In genomic region chr13:111204438-111205177, GRCh38 we compare ENCODE assay signal across 9 cellular contexts.
DNase-seq lines count a peak whose midpoint lies in the region; ATAC-seq, FAIRE-seq and TF ChIP-seq lines count a peak whose summit lies in the region.
"Had no signal": no experiment of that assay in that cellular context is flagged by ENCODE, and none has a peak within 500 bp of the region (broad histone marks: within the 10 kb centered on the region; RNA-seq: fewer than 3 reads in every experiment).

No MANE protein-coding gene starts in this region.

- BruUV-seq in K562 (replicated peaks; lab: Mats Ljungman, UMichigan) = no TSS peak

- CTCF ChIA-PET in K562 (lab: Yijun Ruan, JAX; ENCODE audit: low intra/inter-chr PET ratio) = interaction anchor here (0.6 kb wide), 1 partner anchor 22 kb away, joined by 3 read pairs; no protein-coding TSS in a partner anchor

- no peak for TF ChIP-seq RAD21 in K562 (CRISPR knock-in tag; conservative IDR thresholded peaks at IDR 0.05 in 1 of 2, IDR thresholded peaks at IDR 0.05 in 1 of 2)

- no peak for TF ChIP-seq EP300 in K562 (IDR thresholded peaks at IDR 0.05; ENCODE audit: low read length)
- TF ChIP-seq EP300 in suprapubic skin (IDR thresholded peaks at IDR 0.05) = no peak

- TF ChIP-seq CTCF in K562 (IDR thresholded peaks at IDR 0.05 in 2 of 3, conservative IDR thresholded peaks at IDR 0.05 in 1 of 3; ENCODE audit: insufficient read depth in 2 of 3, low read depth in 1 of 3, low read length in 3 of 3) (no peak), suprapubic skin (IDR thresholded peaks at IDR 0.05) (no peak)

- WGBS in K562 (ENCODE audit: insufficient coverage, low coverage, missing lambda C conversion rate) = 47% methylated on average over 6 of the region's 16 CpGs
- WGBS in suprapubic skin = 22% methylated on average over 16 of the region's 16 CpGs

- H3K27me3 ChIP-seq in K562 (ENCODE audit: control insufficient read depth in 2 of 2, insufficient read depth in 2 of 2, low read length in 2 of 2) (no peaks in the 10 kb centered on the region), suprapubic skin (no peaks in the 10 kb centered on the region)

- H3K36me3 ChIP-seq in K562 (ENCODE audit: control insufficient read depth, insufficient read depth, low read length) = no peaks in the 10 kb centered on the region
- peaks cover 5% of the 10 kb centered on the region for H3K36me3 ChIP-seq in suprapubic skin

- H2AFZ ChIP-seq in K562 (ENCODE audit: low read depth, low read length) = no peak overlapping the region

- no peak overlapping the region for H3K27ac ChIP-seq in K562 (ENCODE audit: extremely low read depth, low read depth, low read length)
- peak overlapping the region; percentile 35 for H3K27ac ChIP-seq in suprapubic skin

- no peaks in the 10 kb centered on the region for H3K9me1 ChIP-seq in K562 (ENCODE audit: control insufficient read depth, insufficient read depth, low read length)

- peaks cover 35% of the 10 kb centered on the region for H3K79me2 ChIP-seq in K562 (ENCODE audit: control insufficient read depth, insufficient read depth, low read length)

- TF ChIP-seq POLR2A in K562 (conservative IDR thresholded peaks at IDR 0.05) (no peak), suprapubic skin (IDR thresholded peaks at IDR 0.05) (no peak)

- H4K20me1 ChIP-seq in K562 (replicated peaks; ENCODE audit: control insufficient read depth, insufficient read depth, low read length) = peaks cover 14% of the 10 kb centered on the region

- DNase-seq in NCI-H2029 (lab: John Stamatoyannopoulos, UW) (peak; percentile 12), NCI-H2029 treated with DMSO at 0.1 percent for 48 hours (lab: John Stamatoyannopoulos, UW) (no peak), K562 (ENCODE audit: extremely low read depth in 1 of 4, low spot score in 3 of 4) (peak in 2 of 4 experiments; percentile 14 to 19), islet precursor cell (peak; percentile 80), suprapubic skin (ENCODE audit: low spot score in 2 of 2) (no peak), globus pallidus (ENCODE audit: low spot score) (no peak), HK-2 (ENCODE audit: unreplicated experiment) (no peak), SW 1271 (lab: John Stamatoyannopoulos, UW) (no peak)

- H3K9ac ChIP-seq in K562 (ENCODE audit: insufficient read depth in 1 of 2, low read depth in 2 of 2, low read length in 2 of 2) = 0 out of 4 replicates have a peak overlapping the region, but pooled peaks of 1 of the 2 experiments have one; percentile 76

- no peak overlapping the region; the same call in 1 of the 2 replicates for H3K4me2 ChIP-seq in K562 (ENCODE audit: insufficient read depth, low read length)

- ATAC-seq in K562 = peak; percentile 46; the same call in 2 of the 3 replicates

- H3K4me3 ChIP-seq in K562 = no peak overlapping the region
- H3K4me3 ChIP-seq in suprapubic skin = peak overlapping the region; percentile 13

- H3K4me1 ChIP-seq in K562 (replicated peaks in 1 of 2; ENCODE audit: control insufficient read depth in 2 of 2, insufficient read depth in 2 of 2, low read length in 2 of 2) = peaks cover 2 to 5% of the 10 kb centered on the region in 2 experiments; a peak in 2 of 5 replicates
- peaks cover 35% of the 10 kb centered on the region for H3K4me1 ChIP-seq in suprapubic skin

- FAIRE-seq in K562 (lab: Jason Lieb, UNC) = no peak
- FAIRE-seq: islet of Langerhans had no signal

- POLR2A ChIA-PET in K562 (lab: Yijun Ruan, JAX) = interaction anchor here (0.7 kb wide), 1 partner anchor 311 kb away, joined by 3 read pairs; no protein-coding TSS in a partner anchor

- in situ Hi-C loops in K562 (cut with MboI) = no loop called here

- H3K9me3 ChIP-seq in K562 (replicated peaks; ENCODE audit: control insufficient read depth, insufficient read depth, low read depth, low read length) = no peaks in the 10 kb centered on the region
- no peaks in the 10 kb centered on the region for H3K9me3 ChIP-seq in suprapubic skin

- intact Hi-C loops in K562 (cut with micrococcal nuclease) = no loop called here

TF ChIP-seq in K562, 482 proteins besides CTCF, POLR2A, EP300 and RAD21:
- TF ChIP-seq ATF2 (CRISPR knock-in tag; IDR thresholded peaks at IDR 0.05) = no peak
- no peak for TF ChIP-seq CEBPG (CRISPR knock-in tag; IDR thresholded peaks at IDR 0.05)
- TF ChIP-seq CEBPG (tag; conservative IDR thresholded peaks at IDR 0.05 in 1 of 2, IDR thresholded peaks at IDR 0.05 in 1 of 2) = peak; percentile 61 to 63; a peak in 3 of 4 replicates
- TF ChIP-seq ZNF740 (CRISPR knock-in tag; IDR thresholded peaks at IDR 0.05) = no peak
- TF ChIP-seq ZNF740 (tag; IDR thresholded peaks at IDR 0.05) = peak in 1 of 2 experiments; percentile 30; a peak in 1 of 4 replicates
- no peak for TF ChIP-seq CHD2 (IDR thresholded peaks at IDR 0.05; ENCODE audit: low read depth, low read length)
- peak; percentile 55 for TF ChIP-seq CEBPB (tag; IDR thresholded peaks at IDR 0.05)

Comparison
In these comparisons a context has a peak if more than half of its experiments do, and no peak if none do; other contexts are left out.
1. DNase-seq: peak in NCI-H2029 (single experiment) and islet precursor cell (single experiment); none in NCI-H2029 treated with DMSO at 0.1 percent for 48 hours (single experiment), suprapubic skin (0 of 2), globus pallidus (single experiment), HK-2 (single experiment) and SW 1271 (0 of 2).